ENCODE assay signal across 15 cellular contexts in genomic region chr12:108080363-108080762, GRCh38. TPM values are rescaled to one million over a fixed set of nuclear protein-coding genes. Genes with fewer than 3 reads are reported as not detected.
"Had no signal": no experiment of that assay in that cellular context is flagged by ENCODE, and none has a peak within 500 bp of the region (broad histone marks: within the 10 kb centered on the region; RNA-seq: fewer than 3 reads in every experiment).

No MANE protein-coding gene starts in this region.

- H3K27ac ChIP-seq: ascending aorta, foreskin keratinocyte had no signal

- DNase-seq: activated CD4-positive, alpha-beta memory T cell treated with anti-CD3 and anti-CD28 coated beads for 36 hours; activated CD4-positive, alpha-beta T cell treated with anti-CD3 and anti-CD28 coated beads for 36 hours; activated CD8-positive, alpha-beta memory T cell treated with anti-CD3 and anti-CD28 coated beads, Interleukin-2, amount 10 ng/mL, durations not matched to agents 7 days and 5 days; activated naive CD4-positive, alpha-beta T cell treated with anti-CD3 and anti-CD28 coated beads, Interleukin-2, amount 10 ng/mL, durations not matched to agents 7 days and 5 days; activated T-cell treated with anti-CD3 and anti-CD28 coated beads, Interleukin-2, amount 50 U/mL, for 1 hour; effector memory CD4-positive, alpha-beta T cell; foreskin keratinocyte; right cardiac atrium; small intestine; stimulated activated CD4-positive, alpha-beta T cell treated with anti-CD3 and anti-CD28 coated beads, Interleukin-4, amount 100 ng/mL, for 24 hours; stimulated activated naive CD8-positive, alpha-beta T cell treated with anti-CD3 and anti-CD28 coated beads, Interleukin-15, Interleukin-2, amounts not matched to agents 100 U/mL and 50 U/mL, for 24 hours had no signal

- H3K4me3 ChIP-seq: ascending aorta had no signal

- H3K9me3 ChIP-seq: ascending aorta had no signal

- H3K27me3 ChIP-seq: ascending aorta, foreskin keratinocyte had no signal

- H3K36me3 ChIP-seq: ascending aorta had no signal

- H3K4me1 ChIP-seq: ascending aorta, foreskin keratinocyte had no signal

RNA-seq across cellular contexts. Expression of gene WSCD2, which starts 48.7 kb away (rescaled TPM):
- total RNA-seq: activated CD4-positive, alpha-beta memory T cell treated with anti-CD3 and anti-CD28 coated beads for 36 hours; activated CD4-positive, alpha-beta T cell treated with anti-CD3 and anti-CD28 coated beads for 36 hours; activated CD8-positive, alpha-beta memory T cell treated with anti-CD3 and anti-CD28 coated beads, Interleukin-2, amount 10 ng/mL, durations not matched to agents 7 days and 5 days; activated T-helper 2 cell treated with anti-CD3 and anti-CD28 coated beads, Interferon-gamma antibody, Interleukin-2, Interleukin-4, amounts not matched to agents 10 μg/mL and 5 μg/mL and 100 μg/mL, durations not matched to agents 14 hours and 24 hours and 36 hours; bronchial epithelial cell; foreskin keratinocyte; progenitor cell of endocrine pancreas had no signal
